In genomic region chr12:76558684-76559276, GRCh38 we compare ENCODE assay signal across 8 cellular contexts. TPM values are rescaled to one million over a fixed set of nuclear protein-coding genes. Genes with fewer than 3 reads are reported as not detected.
DNase-seq lines count a peak whose midpoint lies in the region; ATAC-seq, FAIRE-seq and TF ChIP-seq lines count a peak whose summit lies in the region.

No MANE protein-coding gene starts in this region.

- peak; percentile 90 for ATAC-seq in DND-41 (ENCODE audit: insufficient read depth, low read depth)
- ATAC-seq in GM21723 (IDR thresholded peaks at IDR 0.05; ENCODE audit: unreplicated experiment) = peak; percentile 60
- peak; percentile 77 to 81 for ATAC-seq in activated naive CD4-positive, alpha-beta T cell treated with anti-CD3 and anti-CD28 coated beads, Interleukin-2, amount 50 U/mL, for 72 hours
- ATAC-seq in heart left ventricle = peak; percentile 34 to 67 (median 64)

- TF ChIP-seq CTCF in DND-41 (IDR thresholded peaks at IDR 0.05; ENCODE audit: borderline replicate concordance, extremely low read depth, low read length, poor library complexity, severe bottlenecking) (no peak), heart left ventricle (IDR thresholded peaks at IDR 0.05) (no peak), prostate gland (IDR thresholded peaks at IDR 0.05) (no peak)

- DNase-seq in DND-41 (peak; percentile 92), SK-MEL-5 (ENCODE audit: low read depth, low spot score) (peak; percentile 24), heart left ventricle (peak; percentile 45 to 82 (median 56)), prostate gland (ENCODE audit: low spot score) (peak; percentile 42), urothelium cell line (ENCODE audit: low spot score) (peak; percentile 14)
- peak; percentile 70 to 86 for DNase-seq in activated naive CD4-positive, alpha-beta T cell treated with anti-CD3 and anti-CD28 coated beads, Interleukin-2, amount 50 U/mL, for 72 hours (ENCODE audit: low spot score in 2 of 2)

- peak overlapping the region; percentile 76 for H2AFZ ChIP-seq in DND-41 (ENCODE audit: low read depth, low read length)

- H3K4me2 ChIP-seq in DND-41 (ENCODE audit: insufficient read depth, low read length) = peak overlapping the region; percentile 89

- intact Hi-C loops in heart left ventricle (cut with DNase I) = loop anchor here in 7 of 10 donors (5.0 to 10.0 kb wide), 9 partner anchors 86 to 474 kb away; partner anchors contain the start of genes BBS10 (in 2 of the 7) and NAP1L1 (in 2 of the 7)
- intact Hi-C loops in prostate gland (cut with DNase I) = loop anchor here (2.0 to 10.0 kb wide), 3 partner anchors 210 to 1048 kb away; partner anchors contain the start of genes BBS10, KRR1 and PHLDA1

- no peaks in the 10 kb centered on the region for H3K9me3 Mint-ChIP-seq in activated naive CD4-positive, alpha-beta T cell treated with anti-CD3 and anti-CD28 coated beads, Interleukin-2, amount 50 U/mL, for 72 hours

- peaks cover 43% of the 10 kb centered on the region; the same call in 1 of the 2 replicates for H4K20me1 ChIP-seq in DND-41 (ENCODE audit: insufficient read depth, low read length)

- H3K27ac ChIP-seq in DND-41 (ENCODE audit: low read length) (peak overlapping the region; percentile 76), heart left ventricle (peak overlapping the region; percentile 80 to 95 (median 92)), prostate gland (peak overlapping the region; percentile 83 to 94)

- H3K27me3 ChIP-seq in DND-41 (ENCODE audit: insufficient read depth, low read length, poor library complexity) (no peaks in the 10 kb centered on the region), heart left ventricle (no peaks in the 10 kb centered on the region), prostate gland (replicated peaks; ENCODE audit: insufficient read depth) (no peaks in the 10 kb centered on the region)

- H3K4me3 ChIP-seq in DND-41 (ENCODE audit: low read depth in 1 of 2, low read length in 2 of 2) (peak overlapping the region; percentile 37 to 95), heart left ventricle (peak overlapping the region; percentile 63 to 95 (median 88)), prostate gland (peak overlapping the region; percentile 75 to 89)

- no peak for FAIRE-seq in urothelium cell line (lab: Jason Lieb, UNC)

- no peak; the same call in 1 of the 2 replicates for TF ChIP-seq EP300 in Ishikawa (IDR thresholded peaks at IDR 0.05; ENCODE audit: borderline replicate concordance)

- H3K36me3 Mint-ChIP-seq in activated naive CD4-positive, alpha-beta T cell treated with anti-CD3 and anti-CD28 coated beads, Interleukin-2, amount 50 U/mL, for 72 hours = peaks cover 0 to 8% of the 10 kb centered on the region in 2 donors

- TF ChIP-seq RAD21 in Ishikawa (IDR thresholded peaks at IDR 0.05; ENCODE audit: low read depth) = no peak

- H3K27ac Mint-ChIP-seq in activated naive CD4-positive, alpha-beta T cell treated with anti-CD3 and anti-CD28 coated beads, Interleukin-2, amount 50 U/mL, for 72 hours = peak overlapping the region; percentile 96 to 98

- TF ChIP-seq POLR2A in heart left ventricle (IDR thresholded peaks at IDR 0.05) = no peak
- no peak for TF ChIP-seq POLR2A in prostate gland (IDR thresholded peaks at IDR 0.05)

- H3K79me2 ChIP-seq in DND-41 (ENCODE audit: insufficient read depth, low read length) = peaks cover 57% of the 10 kb centered on the region

- peak overlapping the region; percentile 95 for H3K9ac ChIP-seq in DND-41 (ENCODE audit: low read depth, low read length)

- peaks cover 33% of the 10 kb centered on the region for H3K4me1 ChIP-seq in DND-41 (ENCODE audit: insufficient read depth, low read length)
- H3K4me1 ChIP-seq in heart left ventricle = peaks cover 0 to 55% (median 31%) of the 10 kb centered on the region in 12 donors
- H3K4me1 ChIP-seq in prostate gland (replicated peaks) = no peaks in the 10 kb centered on the region

- in situ Hi-C loops in SK-MEL-5 (cut with HindIII; ENCODE audit: low pct_unique_long_range_greater_than_20kb, low sequenced_read_pairs) = no loop called here

- H3K36me3 ChIP-seq in DND-41 (ENCODE audit: insufficient read depth, low read length) (peaks cover 3% of the 10 kb centered on the region; the same call in 1 of the 2 replicates), heart left ventricle (no peaks in the 10 kb centered on the region), prostate gland (no peaks in the 10 kb centered on the region)

- WGBS in heart left ventricle, 4 donors = 0 to 1% (median 1%) methylated on average over 7 to 24 of the region's 24 CpGs
- 1% methylated on average over 24 of the region's 24 CpGs for WGBS in prostate gland

- H3K9me3 ChIP-seq in DND-41 (ENCODE audit: insufficient read depth, low read length, severe bottlenecking) (no peaks in the 10 kb centered on the region), heart left ventricle (no peaks in the 10 kb centered on the region), prostate gland (no peaks in the 10 kb centered on the region)

TF ChIP-seq in Ishikawa, 13 proteins besides CTCF, POLR2A, EP300 and RAD21:
- TF ChIP-seq EGR1 (IDR thresholded peaks at IDR 0.05) (0 out of 2 replicates have a peak, but pooled peaks have one; percentile 25), YY1 (IDR thresholded peaks at IDR 0.05; ENCODE audit: low read depth) (no peak), CREB1 (IDR thresholded peaks at IDR 0.05; ENCODE audit: low read depth) (no peak), USF1 (IDR thresholded peaks at IDR 0.05) (no peak), ZBTB7A (IDR thresholded peaks at IDR 0.05; ENCODE audit: low read depth) (no peak), CEBPB (IDR thresholded peaks at IDR 0.05) (no peak), TEAD4 (IDR thresholded peaks at IDR 0.05) (no peak)

RNA-seq across cellular contexts. Expression of gene OSBPL8, which starts 0.8 kb away (rescaled TPM):
- total RNA-seq in SK-MEL-5 (2014; rRNA removed; shearing (Covaris generic)) = 46.3 and 54.2 TPM in 2 replicates
- 37.6 and 61.1 TPM in 2 replicates for polyA plus RNA-seq in SK-MEL-5 (2015; cell fraction: cytosol; rRNA removed)
- 36.6 and 46.8 TPM in 2 replicates for polyA plus RNA-seq in SK-MEL-5 (2015; cell fraction: nucleus; rRNA removed)
- 10 to 100 TPM; 69.7 to 74.0 TPM for total RNA-seq in activated naive CD4-positive, alpha-beta T cell treated with anti-CD3 and anti-CD28 coated beads, Interleukin-2, amount 50 U/mL, for 72 hours
- total RNA-seq in heart left ventricle (10 to 100 TPM; 27.9 to 58.7 (median 46.4) TPM), prostate gland (10 to 100 TPM; 50.6 to 54.2 TPM)
- polyA plus RNA-seq in heart left ventricle = 10 to 100 TPM in 1 of 2 donors, 1 to 10 TPM in 1; 4.5 to 20.7 TPM

Comparison
In these comparisons a context has a peak if more than half of its experiments do, and no peak if none do; other contexts are left out.
1. Peak in every context shown above with its lines: DNase-seq, ATAC-seq, H3K4me3 ChIP-seq and H3K27ac ChIP-seq.
2. DNase-seq: peak in every context shown above with its lines; median percentile 92 in DND-41; 78 in activated naive CD4-positive, alpha-beta T cell treated with anti-CD3 and anti-CD28 coated beads, Interleukin-2, amount 50 U/mL, for 72 hours; 56 in heart left ventricle; 42 in prostate gland; 24 in SK-MEL-5; 14 in urothelium cell line.